In genomic region chr13:20128459-20128927, GRCh38 we compare ENCODE assay signal across 8 cellular contexts. TPM values are rescaled to one million over a fixed set of nuclear protein-coding genes. Genes with fewer than 3 reads are reported as not detected.
DNase-seq lines count a peak whose midpoint lies in the region; ATAC-seq and TF ChIP-seq lines count a peak whose summit lies in the region.

No MANE protein-coding gene starts in this region.

- POLR2A ChIA-PET in MCF 10A (lab: Yijun Ruan, JAX) (no interaction called here), GM10248 (lab: Yijun Ruan, JAX) (interaction anchor here (0.8 kb wide), 1 partner anchor 147 kb away, joined by 4 read pairs; no protein-coding TSS in a partner anchor)

- H3K4me3 Mint-ChIP-seq in MCF 10A (ENCODE audit: unreplicated experiment): no peak overlapping the region
- peak overlapping the region; percentile 74 for H3K4me3 Mint-ChIP-seq in type B pancreatic cell

- H3K36me3 ChIP-seq in HUES6 (ENCODE audit: control insufficient read depth, insufficient read depth, low read length): no peaks in the 10 kb centered on the region
- no peaks in the 10 kb centered on the region for H3K36me3 ChIP-seq in lower lobe of right lung

- H3K4me3 ChIP-seq in HUES6 (ENCODE audit: low read depth, low read length): peak overlapping the region; percentile 84
- H3K4me3 ChIP-seq in lower lobe of right lung: peak overlapping the region; percentile 57

- H3K4me1 Mint-ChIP-seq in MCF 10A (ENCODE audit: insufficient read depth, unreplicated experiment) (peaks cover 12% of the 10 kb centered on the region), type B pancreatic cell (ENCODE audit: unreplicated experiment) (no peaks in the 10 kb centered on the region)

- intact Hi-C loops in MCF 10A (cut with micrococcal nuclease) (no loop called here), lower lobe of right lung (cut with DNase I) (no loop called here)

- peaks cover 45% of the 10 kb centered on the region for H3K27me3 ChIP-seq in HUES6 (ENCODE audit: control insufficient read depth, insufficient read depth, low read length)
- peaks cover 27% of the 10 kb centered on the region for H3K27me3 ChIP-seq in lower lobe of right lung (ENCODE audit: low read depth)

- H3K27ac Mint-ChIP-seq in MCF 10A (ENCODE audit: low read depth, unreplicated experiment) (no peak overlapping the region), type B pancreatic cell (no peak overlapping the region)

- ATAC-seq in lower lobe of right lung: peak; percentile 71 to 84

- H3K9me3 Mint-ChIP-seq in MCF 10A (ENCODE audit: unreplicated experiment) (no peaks in the 10 kb centered on the region), type B pancreatic cell (no peaks in the 10 kb centered on the region)

- no peak overlapping the region for H3K9ac ChIP-seq in HUES6 (ENCODE audit: low read length)

- H3K27ac ChIP-seq in HUES6 (ENCODE audit: low read depth, low read length) (no peak overlapping the region), lower lobe of right lung (peak overlapping the region; percentile 79)

- TF ChIP-seq CTCF in MCF 10A (IDR thresholded peaks at IDR 0.05; ENCODE audit: unreplicated experiment) (peak; percentile 4), lower lobe of right lung (IDR thresholded peaks at IDR 0.05) (peak; percentile 36), type B pancreatic cell (conservative IDR thresholded peaks at IDR 0.05) (no peak), GM10248 (IDR thresholded peaks at IDR 0.05; ENCODE audit: control extremely low read depth, extremely low read depth, low read depth, missing control alignments) (no peak)

- CTCF ChIA-PET in MCF 10A (lab: Yijun Ruan, JAX): interaction anchor here (0.6 to 1.4 kb wide), 4 partner anchors 15 to 81 kb away, joined by 3 to 4 read pairs (median 3); no protein-coding TSS in a partner anchor
- CTCF ChIA-PET in GM10248 (lab: Yijun Ruan, JAX): interaction anchor here (1.0 to 3.5 kb wide), 11 partner anchors 10 to 363 kb away, joined by 3 to 21 read pairs (median 3); no protein-coding TSS in a partner anchor

- DNase-seq in NCI-H82 (lab: John Stamatoyannopoulos, UW) (peak; percentile 20), NCI-H82 treated with DMSO at 0.1 percent for 48 hours (lab: John Stamatoyannopoulos, UW; ENCODE audit: unreplicated experiment) (no peak), MCF 10A (ENCODE audit: unreplicated experiment) (no peak), lower lobe of right lung (no peak), type B pancreatic cell (ENCODE audit: extremely low spot score, unreplicated experiment) (no peak), GM10248 (ENCODE audit: extremely low spot score) (no peak), hippocampal formation (lab: John Stamatoyannopoulos, UW) (no peak)

- H3K4me1 ChIP-seq in HUES6 (ENCODE audit: control insufficient read depth, insufficient read depth, low read length): peaks cover 9% of the 10 kb centered on the region; the same call in 1 of the 2 replicates
- peaks cover 12% of the 10 kb centered on the region for H3K4me1 ChIP-seq in lower lobe of right lung

- no TSS peak for BruUV-seq in MCF 10A (replicated peaks; lab: Mats Ljungman, UMichigan)

- H3K36me3 Mint-ChIP-seq in MCF 10A (ENCODE audit: insufficient read depth, unreplicated experiment): no peaks in the 10 kb centered on the region
- H3K36me3 Mint-ChIP-seq in type B pancreatic cell: no peaks in the 10 kb centered on the region

- H3K9me3 ChIP-seq in HUES6 (ENCODE audit: control insufficient read depth, insufficient read depth, low read depth, low read length) (no peaks in the 10 kb centered on the region), lower lobe of right lung (no peaks in the 10 kb centered on the region)

- H3K27me3 Mint-ChIP-seq in MCF 10A (ENCODE audit: insufficient read depth, unreplicated experiment) (no peaks in the 10 kb centered on the region), type B pancreatic cell (peaks cover 44% of the 10 kb centered on the region)

RNA-seq across cellular contexts. Expression of gene GJA3, which starts 32.4 kb away (rescaled TPM):
- total RNA-seq in MCF 10A (2022) (3.0 and 4.7 TPM in 2 replicates), lower lobe of right lung (not detected), type B pancreatic cell (ENCODE audit: low replicate concordance) (0.31 and 0.60 TPM in 2 replicates)

Comparison
In these comparisons a context has a peak if more than half of its experiments do, and no peak if none do; other contexts are left out.
1. CTCF ChIP-seq: peak in MCF 10A (single experiment) and lower lobe of right lung (single experiment); none in type B pancreatic cell (single experiment) and GM10248 (single experiment).